20 cellular contexts compared by ENCODE assay signal in genomic region chr4:174281182-174281737, GRCh38. TPM values are rescaled to one million over a fixed set of nuclear protein-coding genes. Genes with fewer than 3 reads are reported as not detected.
DNase-seq lines count a peak whose midpoint lies in the region; ATAC-seq, FAIRE-seq and TF ChIP-seq lines count a peak whose summit lies in the region.
"Had no signal": no experiment of that assay in that cellular context is flagged by ENCODE, and none has a peak within 500 bp of the region (broad histone marks: within the 10 kb centered on the region; RNA-seq: fewer than 3 reads in every experiment).

No MANE protein-coding gene starts in this region.

- H3K4me3 ChIP-seq in HEK293 (ENCODE audit: low read depth, low read length), result no peak overlapping the region
- peak overlapping the region; percentile 80 for H3K4me3 ChIP-seq in neural cell (ENCODE audit: low read length)
- H3K4me3 ChIP-seq: SJCRH30, vagina had no signal

- H3K9me3 ChIP-seq in HEK293 (ENCODE audit: control insufficient read depth, insufficient read depth, low read depth, low read length) (no peaks in the 10 kb centered on the region), neural cell (ENCODE audit: low read length) (no peaks in the 10 kb centered on the region)
- H3K9me3 ChIP-seq: SJCRH30, vagina had no signal

- no peak for ATAC-seq in activated CD4-positive, alpha-beta T cell treated with anti-CD3 and anti-CD28 coated beads for 36 hours
- ATAC-seq in omental fat pad (ENCODE audit: low FRiP score), result no peak

- H3K36me3 Mint-ChIP-seq in activated CD4-positive, alpha-beta T cell treated with anti-CD3 and anti-CD28 coated beads, Interleukin-2, amount 10 ng/mL, durations not matched to agents 24 days and 14 days (ENCODE audit: low read depth), result peaks cover 13% of the 10 kb centered on the region
- peaks cover 10% of the 10 kb centered on the region for H3K36me3 Mint-ChIP-seq in activated CD4-positive, alpha-beta T cell treated with anti-CD3 and anti-CD28 coated beads for 36 hours (ENCODE audit: low read depth)
- H3K36me3 Mint-ChIP-seq in brain, result peaks cover 28% of the 10 kb centered on the region

- no peak for DNase-seq in activated CD4-positive, alpha-beta T cell treated with anti-CD3 and anti-CD28 coated beads, Interleukin-2, amount 10 ng/mL, durations not matched to agents 24 days and 14 days
- DNase-seq in activated CD4-positive, alpha-beta T cell treated with anti-CD3 and anti-CD28 coated beads for 36 hours, result no peak
- DNase-seq in iPS-NIHi7 (ENCODE audit: extremely low spot score), result no peak
- no peak for DNase-seq in GM12891 (ENCODE audit: insufficient read length, low spot score)
- DNase-seq in omental fat pad (ENCODE audit: low spot score), result no peak
- DNase-seq: activated CD4-positive, alpha-beta T cell treated with anti-CD3 and anti-CD28 coated beads for 48 hours; amniotic stem cell; central memory CD4-positive, alpha-beta T cell; COR-L47; effector CD8-positive, alpha-beta T cell; hippocampal formation; NCI-H2029 treated with DMSO at 0.1 percent for 48 hours; NCI-H510A; nucleus accumbens; SJCRH30; stimulated activated CD4-positive, alpha-beta T cell treated with anti-CD3 and anti-CD28 coated beads, Interleukin-2, amount 100 ng/mL, for 48 hours had no signal

- no peaks in the 10 kb centered on the region for H4K20me1 ChIP-seq in neural cell (ENCODE audit: insufficient read depth)

- no peak for TF ChIP-seq EP300 in neural cell (conservative IDR thresholded peaks at IDR 0.05; ENCODE audit: poor library complexity, severe bottlenecking)

- no peak overlapping the region for H2AFZ ChIP-seq in neural cell (ENCODE audit: low read depth, low read length)

- peaks cover 0 to 4% of the 10 kb centered on the region in 2 experiments; a peak in 1 of 3 replicates for H3K36me3 ChIP-seq in HEK293 (ENCODE audit: control insufficient read depth in 2 of 2, insufficient read depth in 1 of 2, low read length in 2 of 2)
- no peaks in the 10 kb centered on the region for H3K36me3 ChIP-seq in neural cell (ENCODE audit: insufficient read depth, low read length)
- H3K36me3 ChIP-seq: SJCRH30, vagina had no signal

- no peak overlapping the region for H3K27ac ChIP-seq in HEK293 (ENCODE audit: extremely low read depth, low read depth, low read length)
- no peak overlapping the region for H3K27ac ChIP-seq in neural cell (ENCODE audit: low read length)
- H3K27ac ChIP-seq: SJCRH30, vagina had no signal

- no peak overlapping the region for H3K9ac ChIP-seq in neural cell (ENCODE audit: low read length)

- H3K9me2 ChIP-seq in neural cell (ENCODE audit: insufficient read depth, low read length), result no peaks in the 10 kb centered on the region

- no peak overlapping the region for H3K27ac Mint-ChIP-seq in activated CD4-positive, alpha-beta T cell treated with anti-CD3 and anti-CD28 coated beads, Interleukin-2, amount 10 ng/mL, durations not matched to agents 24 days and 14 days
- H3K27ac Mint-ChIP-seq in activated CD4-positive, alpha-beta T cell treated with anti-CD3 and anti-CD28 coated beads for 36 hours, result no peak overlapping the region
- H3K27ac Mint-ChIP-seq in brain, result peak overlapping the region in 2 of 5 experiments; percentile 22 to 100

- POLR2A ChIA-PET in activated CD4-positive, alpha-beta T cell treated with anti-CD3 and anti-CD28 coated beads for 36 hours (lab: Charles Lee), result no interaction called here
- POLR2A ChIA-PET in HEK293 (lab: Yijun Ruan, JAX), result no interaction called here

- intact Hi-C loops in activated CD4-positive, alpha-beta T cell treated with anti-CD3 and anti-CD28 coated beads, Interleukin-2, amount 10 ng/mL, durations not matched to agents 24 days and 14 days (cut with micrococcal nuclease), result loop anchor here (5.0 kb wide), 2 partner anchors 909 to 949 kb away; partner anchors contain the start of genes HMGB2 and SAP30
- intact Hi-C loops in activated CD4-positive, alpha-beta T cell treated with anti-CD3 and anti-CD28 coated beads for 36 hours (cut with DNase I, micrococcal nuclease), result loop anchor here (5.0 to 10.0 kb wide), 3 partner anchors 776 to 1109 kb away; partner anchors contain the start of gene HMGB2 (in 1 of the 2)

- TF ChIP-seq POLR2A in GM12891 (IDR thresholded peaks at IDR 0.05; ENCODE audit: low read depth, low read length), result no peak

- no peaks in the 10 kb centered on the region; the same call in 1 of the 2 replicates for H3K4me1 ChIP-seq in HEK293 (ENCODE audit: control insufficient read depth, insufficient read depth, low read length)

- peaks cover 59% of the 10 kb centered on the region for H3K79me2 ChIP-seq in neural cell (replicated peaks; ENCODE audit: insufficient read depth, low read length)

- TF ChIP-seq CTCF in HEK293 (tag by site-specific recombination; IDR thresholded peaks at IDR 0.05), result no peak
- TF ChIP-seq CTCF in brain (conservative IDR thresholded peaks at IDR 0.05), result no peak
- TF ChIP-seq CTCF in neural cell (IDR thresholded peaks at IDR 0.05; ENCODE audit: poor library complexity, severe bottlenecking), result no peak
- TF ChIP-seq CTCF in omental fat pad (IDR thresholded peaks at IDR 0.05), result no peak

- CTCF ChIA-PET in activated CD4-positive, alpha-beta T cell treated with anti-CD3 and anti-CD28 coated beads for 36 hours (lab: Charles Lee), result no interaction called here
- CTCF ChIA-PET in HEK293 (lab: Yijun Ruan, JAX), result no interaction called here

- FAIRE-seq in GM12891 (lab: Jason Lieb, UNC), result no peak

- peak overlapping the region; percentile 30 for H3K4me3 Mint-ChIP-seq in activated CD4-positive, alpha-beta T cell treated with anti-CD3 and anti-CD28 coated beads, Interleukin-2, amount 10 ng/mL, durations not matched to agents 24 days and 14 days
- H3K4me3 Mint-ChIP-seq in activated CD4-positive, alpha-beta T cell treated with anti-CD3 and anti-CD28 coated beads for 36 hours, result no peak overlapping the region
- peak overlapping the region; percentile 74 to 96 (median 83) for H3K4me3 Mint-ChIP-seq in brain

- H3K4me1 Mint-ChIP-seq in activated CD4-positive, alpha-beta T cell treated with anti-CD3 and anti-CD28 coated beads, Interleukin-2, amount 10 ng/mL, durations not matched to agents 24 days and 14 days, result peaks cover 39% of the 10 kb centered on the region
- peaks cover 60% of the 10 kb centered on the region for H3K4me1 Mint-ChIP-seq in activated CD4-positive, alpha-beta T cell treated with anti-CD3 and anti-CD28 coated beads for 36 hours
- H3K4me1 Mint-ChIP-seq in brain, result peaks cover 81% of the 10 kb centered on the region

- no peak for TF ChIP-seq RAD21 in neural cell (conservative IDR thresholded peaks at IDR 0.05)

- peaks cover 4% of the 10 kb centered on the region for H3K9me3 Mint-ChIP-seq in activated CD4-positive, alpha-beta T cell treated with anti-CD3 and anti-CD28 coated beads, Interleukin-2, amount 10 ng/mL, durations not matched to agents 24 days and 14 days
- no peaks in the 10 kb centered on the region for H3K9me3 Mint-ChIP-seq in activated CD4-positive, alpha-beta T cell treated with anti-CD3 and anti-CD28 coated beads for 36 hours (ENCODE audit: low read depth)
- peaks cover 5 to 15% (median 10%) of the 10 kb centered on the region in 5 experiments for H3K9me3 Mint-ChIP-seq in brain

- no peaks in the 10 kb centered on the region for H3K27me3 Mint-ChIP-seq in activated CD4-positive, alpha-beta T cell treated with anti-CD3 and anti-CD28 coated beads, Interleukin-2, amount 10 ng/mL, durations not matched to agents 24 days and 14 days
- H3K27me3 Mint-ChIP-seq in activated CD4-positive, alpha-beta T cell treated with anti-CD3 and anti-CD28 coated beads for 36 hours, result no peaks in the 10 kb centered on the region
- H3K27me3 Mint-ChIP-seq in brain, result peaks cover 14% of the 10 kb centered on the region

- no peaks in the 10 kb centered on the region for H3K27me3 ChIP-seq in neural cell (ENCODE audit: insufficient read depth, low read depth, low read length)
- H3K27me3 ChIP-seq: SJCRH30, vagina had no signal

- no peaks in the 10 kb centered on the region for H3F3A ChIP-seq in neural cell (ENCODE audit: insufficient read depth, low read length, poor library complexity, severe bottlenecking)

- no peak overlapping the region for H3K4me2 ChIP-seq in neural cell (ENCODE audit: low read length)

TF ChIP-seq in HEK293, 187 proteins besides CTCF, POLR2A, EP300 and RAD21:
- TF ChIP-seq ZNF121 (tag by site-specific recombination; IDR thresholded peaks at IDR 0.05), result 0 out of 2 replicates have a peak, but pooled peaks have one; percentile 29
- no peak for TF ChIP-seq ZNF501 (tag by site-specific recombination; IDR thresholded peaks at IDR 0.05)
TF ChIP-seq in HEK293: peak in this region for 1.

TF ChIP-seq in neural cell, 6 proteins besides CTCF, POLR2A, EP300 and RAD21:
- TF ChIP-seq SMC3 (conservative IDR thresholded peaks at IDR 0.05; ENCODE audit: poor library complexity) (no peak), POLR2AphosphoS5 (IDR thresholded peaks at IDR 0.05) (no peak)
TF ChIP-seq in neural cell: peak in this region for 0.

TF ChIP-seq in GM12891, 5 proteins besides CTCF, POLR2A, EP300 and RAD21:
- no peak for TF ChIP-seq SPI1 (IDR thresholded peaks at IDR 0.05; ENCODE audit: low read depth, low read length)
- TF ChIP-seq POU2F2 (IDR thresholded peaks at IDR 0.05; ENCODE audit: low read depth, low read length), result no peak
- no peak for TF ChIP-seq POLR2AphosphoS5 (IDR thresholded peaks at IDR 0.05; ENCODE audit: low read depth, low read length)
- no peak for TF ChIP-seq PAX5 (IDR thresholded peaks at IDR 0.05; ENCODE audit: insufficient read depth, low read length, severe bottlenecking)
- TF ChIP-seq TAF1 (IDR thresholded peaks at IDR 0.05; ENCODE audit: low read depth, low read length), result no peak

RNA-seq across cellular contexts. Expression of gene FBXO8, which starts 2.2 kb away (rescaled TPM):
- total RNA-seq in activated CD4-positive, alpha-beta T cell treated with anti-CD3 and anti-CD28 coated beads, Interleukin-2, amount 10 ng/mL, durations not matched to agents 24 days and 14 days, result 18.3 and 18.6 TPM in 2 replicates
- total RNA-seq in activated CD4-positive, alpha-beta T cell treated with anti-CD3 and anti-CD28 coated beads for 36 hours, result 10 to 100 TPM; 17.7 to 18.9 TPM
- polyA plus RNA-seq in brain (ENCODE audit: insufficient read depth, low read depth, low replicate concordance) (12.1 TPM), neural cell (28.7 and 29.3 TPM in 2 replicates)
- 37.3 and 37.5 TPM in 2 replicates for polyA minus RNA-seq in neural cell
- 10.3 TPM for polyA plus RNA-seq in GM12891 (2012; ENCODE audit: low read depth, missing spikeins)
- total RNA-seq in omental fat pad, result 10 to 100 TPM; 15.9 to 50.8 (median 30.3) TPM

RNA-seq across cellular contexts. Expression of gene CEP44, which starts 2.5 kb away (rescaled TPM):
- 18.2 and 20.3 TPM in 2 replicates for total RNA-seq in activated CD4-positive, alpha-beta T cell treated with anti-CD3 and anti-CD28 coated beads, Interleukin-2, amount 10 ng/mL, durations not matched to agents 24 days and 14 days
- 10 to 100 TPM; 20.1 to 30.1 TPM for total RNA-seq in activated CD4-positive, alpha-beta T cell treated with anti-CD3 and anti-CD28 coated beads for 36 hours
- polyA plus RNA-seq in brain (ENCODE audit: insufficient read depth, low read depth, low replicate concordance) (3.4 TPM), neural cell (19.3 and 23.4 TPM in 2 replicates)
- polyA minus RNA-seq in neural cell, result 26.1 and 35.2 TPM in 2 replicates
- 4.6 TPM for polyA plus RNA-seq in GM12891 (2012; ENCODE audit: low read depth, missing spikeins)
- 10 to 100 TPM in 1 of 4 donors, 1 to 10 TPM in 3; 5.8 to 13.9 (median 9.0) TPM for total RNA-seq in omental fat pad
